1 cellular context compared by ENCODE assay signal in the genomic region with DNA sequence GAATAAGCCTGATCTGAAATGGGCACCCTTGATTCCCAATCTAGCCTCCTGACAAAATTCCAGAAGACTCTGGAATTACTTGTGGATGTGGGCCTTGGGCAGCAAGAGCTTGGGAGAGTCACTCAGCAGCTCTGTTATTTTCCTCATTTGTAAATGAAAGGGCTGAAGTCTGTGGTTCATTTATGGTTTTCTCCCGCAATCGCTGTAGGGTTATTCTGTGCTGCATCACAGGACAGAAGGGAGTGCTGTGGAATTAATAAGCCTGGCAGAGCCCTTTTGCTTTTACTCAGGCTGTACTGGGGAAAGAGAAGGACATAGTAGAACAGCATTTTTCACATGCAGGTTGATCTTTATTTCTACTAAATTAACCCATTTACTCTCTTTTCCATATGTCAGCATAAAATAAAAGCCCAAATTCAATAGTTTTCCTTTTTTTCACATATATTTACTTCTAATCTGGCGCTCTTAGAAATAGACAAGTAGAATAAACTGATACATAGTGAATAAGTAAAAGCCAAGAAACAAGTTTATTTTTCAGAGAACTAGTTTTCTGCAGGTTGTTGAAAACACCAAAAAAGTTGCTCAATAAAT.
TF ChIP-seq lines count a peak whose summit lies in the region.

No MANE protein-coding gene starts in this region.

TF ChIP-seq in SK-N-SH treated with all-trans-retinoic acid at 6 μM for 48 hours, 23 proteins besides CTCF, POLR2A, EP300 and RAD21 (continued from another document):
- no peak for TF ChIP-seq ZNF70 (CRISPR knock-in tag; IDR thresholded peaks at IDR 0.05)
